Comparison of ENCODE assay signal across 1 cellular context in the genomic region with DNA sequence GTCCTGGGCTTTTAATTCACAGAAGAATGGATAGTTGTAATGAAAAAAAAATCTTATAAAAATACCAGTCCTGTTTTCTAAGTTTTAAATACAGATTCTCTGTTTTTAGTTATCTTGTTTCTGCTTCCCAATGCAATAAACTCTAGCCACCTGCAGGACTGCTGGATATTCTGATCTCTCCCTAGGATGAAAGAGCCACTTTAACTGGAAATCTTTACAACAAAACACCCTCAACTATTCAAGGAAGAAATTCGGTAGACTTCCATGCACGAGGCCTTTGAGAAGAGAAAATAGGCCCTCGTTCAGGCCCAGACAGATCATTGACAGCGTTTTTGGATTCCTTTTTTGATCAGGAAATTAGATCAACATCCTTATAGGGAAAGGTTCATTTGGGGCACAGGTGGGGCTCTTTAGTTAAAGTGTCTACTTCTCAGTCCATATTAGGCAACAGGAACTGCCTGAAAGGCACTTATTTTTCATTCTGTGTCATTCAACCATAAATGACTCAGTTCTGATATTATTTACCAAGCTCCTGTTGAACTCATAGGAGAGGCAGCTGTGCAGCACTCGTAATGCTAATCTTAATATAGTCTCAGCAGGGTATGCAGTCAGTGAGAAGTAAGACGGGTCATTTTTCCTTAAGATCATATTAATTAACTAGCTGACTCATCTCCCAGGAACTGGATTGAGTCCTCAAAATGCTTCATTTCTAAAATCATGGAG.
A peak's percentile ranks its signal among the peaks of the same experiment; 100 is the strongest.
TF ChIP-seq lines count a peak whose summit lies in the region.

No MANE protein-coding gene starts in this region.

TF ChIP-seq in HEK293, 187 proteins besides CTCF, POLR2A, EP300 and RAD21 (continued from another document and continues in another):
- no peak for TF ChIP-seq ZNF596 (tag by site-specific recombination; IDR thresholded peaks at IDR 0.05)
- TF ChIP-seq RBAK (tag by site-specific recombination; IDR thresholded peaks at IDR 0.05): 0 out of 2 replicates have a peak, but pooled peaks have one; percentile 31
- TF ChIP-seq GLIS2 (tag by site-specific recombination; IDR thresholded peaks at IDR 0.05): no peak
- TF ChIP-seq ZNF214 (tag by site-specific recombination; IDR thresholded peaks at IDR 0.05; ENCODE audit: borderline replicate concordance): no peak
- no peak for TF ChIP-seq ZNF174 (tag by site-specific recombination; IDR thresholded peaks at IDR 0.05)
- TF ChIP-seq ZNF37A (tag by site-specific recombination; IDR thresholded peaks at IDR 0.05): no peak
- TF ChIP-seq ZNF23 (tag by site-specific recombination; IDR thresholded peaks at IDR 0.05; ENCODE audit: borderline replicate concordance): no peak
- TF ChIP-seq, protein P1, sequence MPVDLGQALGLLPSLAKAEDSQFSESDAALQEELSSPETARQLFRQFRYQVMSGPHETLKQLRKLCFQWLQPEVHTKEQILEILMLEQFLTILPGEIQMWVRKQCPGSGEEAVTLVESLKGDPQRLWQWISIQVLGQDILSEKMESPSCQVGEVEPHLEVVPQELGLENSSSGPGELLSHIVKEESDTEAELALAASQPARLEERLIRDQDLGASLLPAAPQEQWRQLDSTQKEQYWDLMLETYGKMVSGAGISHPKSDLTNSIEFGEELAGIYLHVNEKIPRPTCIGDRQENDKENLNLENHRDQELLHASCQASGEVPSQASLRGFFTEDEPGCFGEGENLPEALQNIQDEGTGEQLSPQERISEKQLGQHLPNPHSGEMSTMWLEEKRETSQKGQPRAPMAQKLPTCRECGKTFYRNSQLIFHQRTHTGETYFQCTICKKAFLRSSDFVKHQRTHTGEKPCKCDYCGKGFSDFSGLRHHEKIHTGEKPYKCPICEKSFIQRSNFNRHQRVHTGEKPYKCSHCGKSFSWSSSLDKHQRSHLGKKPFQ (tag by site-specific recombination; IDR thresholded peaks at IDR 0.05): no peak
- TF ChIP-seq ZNF777 (tag by site-specific recombination; IDR thresholded peaks at IDR 0.05; ENCODE audit: borderline replicate concordance): no peak
- no peak for TF ChIP-seq YY1 (tag by site-specific recombination; IDR thresholded peaks at IDR 0.05)
- TF ChIP-seq ZNF768 (tag by site-specific recombination; IDR thresholded peaks at IDR 0.05): no peak
- TF ChIP-seq ZFP37 (tag by site-specific recombination; IDR thresholded peaks at IDR 0.05): no peak
- no peak for TF ChIP-seq SETDB1 (IDR thresholded peaks at IDR 0.05; ENCODE audit: insufficient read length, low read length)
- no peak for TF ChIP-seq ZFHX2 (tag by site-specific recombination; conservative IDR thresholded peaks at IDR 0.05)
- TF ChIP-seq, protein P2, sequence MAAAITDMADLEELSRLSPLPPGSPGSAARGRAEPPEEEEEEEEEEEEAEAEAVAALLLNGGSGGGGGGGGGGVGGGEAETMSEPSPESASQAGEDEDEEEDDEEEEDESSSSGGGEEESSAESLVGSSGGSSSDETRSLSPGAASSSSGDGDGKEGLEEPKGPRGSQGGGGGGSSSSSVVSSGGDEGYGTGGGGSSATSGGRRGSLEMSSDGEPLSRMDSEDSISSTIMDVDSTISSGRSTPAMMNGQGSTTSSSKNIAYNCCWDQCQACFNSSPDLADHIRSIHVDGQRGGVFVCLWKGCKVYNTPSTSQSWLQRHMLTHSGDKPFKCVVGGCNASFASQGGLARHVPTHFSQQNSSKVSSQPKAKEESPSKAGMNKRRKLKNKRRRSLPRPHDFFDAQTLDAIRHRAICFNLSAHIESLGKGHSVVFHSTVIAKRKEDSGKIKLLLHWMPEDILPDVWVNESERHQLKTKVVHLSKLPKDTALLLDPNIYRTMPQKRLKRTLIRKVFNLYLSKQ (tag by site-specific recombination; IDR thresholded peaks at IDR 0.05; ENCODE audit: borderline replicate concordance): no peak
- TF ChIP-seq ZNF157 (tag by site-specific recombination; IDR thresholded peaks at IDR 0.05): no peak
- no peak for TF ChIP-seq ZNF670 (tag by site-specific recombination; IDR thresholded peaks at IDR 0.05; ENCODE audit: low read depth)
- TF ChIP-seq ZNF132 (tag by site-specific recombination; IDR thresholded peaks at IDR 0.05; ENCODE audit: borderline replicate concordance): no peak
- TF ChIP-seq, protein P3, sequence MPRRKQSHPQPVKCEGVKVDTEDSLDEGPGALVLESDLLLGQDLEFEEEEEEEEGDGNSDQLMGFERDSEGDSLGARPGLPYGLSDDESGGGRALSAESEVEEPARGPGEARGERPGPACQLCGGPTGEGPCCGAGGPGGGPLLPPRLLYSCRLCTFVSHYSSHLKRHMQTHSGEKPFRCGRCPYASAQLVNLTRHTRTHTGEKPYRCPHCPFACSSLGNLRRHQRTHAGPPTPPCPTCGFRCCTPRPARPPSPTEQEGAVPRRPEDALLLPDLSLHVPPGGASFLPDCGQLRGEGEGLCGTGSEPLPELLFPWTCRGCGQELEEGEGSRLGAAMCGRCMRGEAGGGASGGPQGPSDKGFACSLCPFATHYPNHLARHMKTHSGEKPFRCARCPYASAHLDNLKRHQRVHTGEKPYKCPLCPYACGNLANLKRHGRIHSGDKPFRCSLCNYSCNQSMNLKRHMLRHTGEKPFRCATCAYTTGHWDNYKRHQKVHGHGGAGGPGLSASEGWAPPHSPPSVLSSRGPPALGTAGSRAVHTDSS (tag by site-specific recombination; IDR thresholded peaks at IDR 0.05): no peak
- TF ChIP-seq GLIS1 (tag by site-specific recombination; IDR thresholded peaks at IDR 0.05): no peak
- TF ChIP-seq ZSCAN30 (tag by site-specific recombination; IDR thresholded peaks at IDR 0.05): no peak
- peak; percentile 68 for TF ChIP-seq KLF8 (tag by site-specific recombination; IDR thresholded peaks at IDR 0.05)
- TF ChIP-seq, protein P4, sequence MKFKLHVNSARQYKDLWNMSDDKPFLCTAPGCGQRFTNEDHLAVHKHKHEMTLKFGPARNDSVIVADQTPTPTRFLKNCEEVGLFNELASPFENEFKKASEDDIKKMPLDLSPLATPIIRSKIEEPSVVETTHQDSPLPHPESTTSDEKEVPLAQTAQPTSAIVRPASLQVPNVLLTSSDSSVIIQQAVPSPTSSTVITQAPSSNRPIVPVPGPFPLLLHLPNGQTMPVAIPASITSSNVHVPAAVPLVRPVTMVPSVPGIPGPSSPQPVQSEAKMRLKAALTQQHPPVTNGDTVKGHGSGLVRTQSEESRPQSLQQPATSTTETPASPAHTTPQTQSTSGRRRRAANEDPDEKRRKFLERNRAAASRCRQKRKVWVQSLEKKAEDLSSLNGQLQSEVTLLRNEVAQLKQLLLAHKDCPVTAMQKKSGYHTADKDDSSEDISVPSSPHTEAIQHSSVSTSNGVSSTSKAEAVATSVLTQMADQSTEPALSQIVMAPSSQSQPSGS (tag by site-specific recombination; IDR thresholded peaks at IDR 0.05; ENCODE audit: low read depth): no peak
- no peak for TF ChIP-seq ZNF114 (tag by site-specific recombination; IDR thresholded peaks at IDR 0.05)
- TF ChIP-seq, protein P5, sequence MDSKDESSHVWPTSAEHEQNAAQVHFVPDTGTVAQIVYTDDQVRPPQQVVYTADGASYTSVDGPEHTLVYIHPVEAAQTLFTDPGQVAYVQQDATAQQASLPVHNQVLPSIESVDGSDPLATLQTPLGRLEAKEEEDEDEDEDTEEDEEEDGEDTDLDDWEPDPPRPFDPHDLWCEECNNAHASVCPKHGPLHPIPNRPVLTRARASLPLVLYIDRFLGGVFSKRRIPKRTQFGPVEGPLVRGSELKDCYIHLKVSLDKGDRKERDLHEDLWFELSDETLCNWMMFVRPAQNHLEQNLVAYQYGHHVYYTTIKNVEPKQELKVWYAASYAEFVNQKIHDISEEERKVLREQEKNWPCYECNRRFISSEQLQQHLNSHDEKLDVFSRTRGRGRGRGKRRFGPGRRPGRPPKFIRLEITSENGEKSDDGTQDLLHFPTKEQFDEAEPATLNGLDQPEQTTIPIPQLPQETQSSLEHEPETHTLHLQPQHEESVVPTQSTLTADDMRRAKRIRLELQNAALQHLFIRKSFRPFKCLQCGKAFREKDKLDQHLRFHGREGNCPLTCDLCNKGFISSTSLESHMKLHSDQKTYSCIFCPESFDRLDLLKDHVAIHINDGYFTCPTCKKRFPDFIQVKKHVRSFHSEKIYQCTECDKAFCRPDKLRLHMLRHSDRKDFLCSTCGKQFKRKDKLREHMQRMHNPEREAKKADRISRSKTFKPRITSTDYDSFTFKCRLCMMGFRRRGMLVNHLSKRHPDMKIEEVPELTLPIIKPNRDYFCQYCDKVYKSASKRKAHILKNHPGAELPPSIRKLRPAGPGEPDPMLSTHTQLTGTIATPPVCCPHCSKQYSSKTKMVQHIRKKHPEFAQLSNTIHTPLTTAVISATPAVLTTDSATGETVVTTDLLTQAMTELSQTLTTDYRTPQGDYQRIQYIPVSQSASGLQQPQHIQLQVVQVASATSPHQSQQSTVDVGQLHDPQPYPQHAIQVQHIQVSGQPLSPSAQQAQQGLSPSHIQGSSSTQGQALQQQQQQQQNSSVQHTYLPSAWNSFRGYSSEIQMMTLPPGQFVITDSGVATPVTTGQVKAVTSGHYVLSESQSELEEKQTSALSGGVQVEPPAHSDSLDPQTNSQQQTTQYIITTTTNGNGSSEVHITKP (tag by site-specific recombination; IDR thresholded peaks at IDR 0.05): 0 out of 2 replicates have a peak, but pooled peaks have one; percentile 18
- TF ChIP-seq, protein P6, sequence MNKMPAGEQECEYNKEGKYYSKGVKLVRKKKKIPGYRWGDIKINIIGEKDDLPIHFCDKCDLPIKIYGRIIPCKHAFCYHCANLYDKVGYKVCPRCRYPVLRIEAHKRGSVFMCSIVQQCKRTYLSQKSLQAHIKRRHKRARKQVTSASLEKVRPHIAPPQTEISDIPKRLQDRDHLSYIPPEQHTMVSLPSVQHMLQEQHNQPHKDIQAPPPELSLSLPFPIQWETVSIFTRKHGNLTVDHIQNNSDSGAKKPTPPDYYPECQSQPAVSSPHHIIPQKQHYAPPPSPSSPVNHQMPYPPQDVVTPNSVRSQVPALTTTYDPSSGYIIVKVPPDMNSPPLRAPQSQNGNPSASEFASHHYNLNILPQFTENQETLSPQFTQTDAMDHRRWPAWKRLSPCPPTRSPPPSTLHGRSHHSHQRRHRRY (tag by site-specific recombination; IDR thresholded peaks at IDR 0.05): no peak
- no peak for TF ChIP-seq ZNF830 (tag by site-specific recombination; IDR thresholded peaks at IDR 0.05; ENCODE audit: low read depth)
- TF ChIP-seq ZNF521 (tag by site-specific recombination; IDR thresholded peaks at IDR 0.05): no peak
- TF ChIP-seq BCL11B (tag by site-specific recombination; IDR thresholded peaks at IDR 0.05; ENCODE audit: low read depth): no peak
- peak; percentile 85 for TF ChIP-seq ZNF184 (tag by site-specific recombination; IDR thresholded peaks at IDR 0.05)
- no peak for TF ChIP-seq ZNF701 (tag by site-specific recombination; IDR thresholded peaks at IDR 0.05)
- no peak for TF ChIP-seq ZFP3 (tag by site-specific recombination; IDR thresholded peaks at IDR 0.05; ENCODE audit: low read depth)
- no peak for TF ChIP-seq KLF1 (tag by site-specific recombination; IDR thresholded peaks at IDR 0.05)
- TF ChIP-seq ZNF544 (tag by site-specific recombination; IDR thresholded peaks at IDR 0.05): no peak
- TF ChIP-seq, protein P7, sequence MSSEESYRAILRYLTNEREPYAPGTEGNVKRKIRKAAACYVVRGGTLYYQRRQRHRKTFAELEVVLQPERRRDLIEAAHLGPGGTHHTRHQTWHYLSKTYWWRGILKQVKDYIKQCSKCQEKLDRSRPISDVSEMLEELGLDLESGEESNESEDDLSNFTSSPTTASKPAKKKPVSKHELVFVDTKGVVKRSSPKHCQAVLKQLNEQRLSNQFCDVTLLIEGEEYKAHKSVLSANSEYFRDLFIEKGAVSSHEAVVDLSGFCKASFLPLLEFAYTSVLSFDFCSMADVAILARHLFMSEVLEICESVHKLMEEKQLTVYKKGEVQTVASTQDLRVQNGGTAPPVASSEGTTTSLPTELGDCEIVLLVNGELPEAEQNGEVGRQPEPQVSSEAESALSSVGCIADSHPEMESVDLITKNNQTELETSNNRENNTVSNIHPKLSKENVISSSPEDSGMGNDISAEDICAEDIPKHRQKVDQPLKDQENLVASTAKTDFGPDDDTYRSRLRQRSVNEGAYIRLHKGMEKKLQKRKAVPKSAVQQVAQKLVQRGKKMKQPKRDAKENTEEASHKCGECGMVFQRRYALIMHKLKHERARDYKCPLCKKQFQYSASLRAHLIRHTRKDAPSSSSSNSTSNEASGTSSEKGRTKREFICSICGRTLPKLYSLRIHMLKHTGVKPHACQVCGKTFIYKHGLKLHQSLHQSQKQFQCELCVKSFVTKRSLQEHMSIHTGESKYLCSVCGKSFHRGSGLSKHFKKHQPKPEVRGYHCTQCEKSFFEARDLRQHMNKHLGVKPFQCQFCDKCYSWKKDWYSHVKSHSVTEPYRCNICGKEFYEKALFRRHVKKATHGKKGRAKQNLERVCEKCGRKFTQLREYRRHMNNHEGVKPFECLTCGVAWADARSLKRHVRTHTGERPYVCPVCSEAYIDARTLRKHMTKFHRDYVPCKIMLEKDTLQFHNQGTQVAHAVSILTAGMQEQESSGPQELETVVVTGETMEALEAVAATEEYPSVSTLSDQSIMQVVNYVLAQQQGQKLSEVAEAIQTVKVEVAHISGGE (tag by site-specific recombination; conservative IDR thresholded peaks at IDR 0.05; ENCODE audit: low read depth): no peak
- TF ChIP-seq OVOL3 (tag by site-specific recombination; IDR thresholded peaks at IDR 0.05): no peak
- TF ChIP-seq, protein P8, sequence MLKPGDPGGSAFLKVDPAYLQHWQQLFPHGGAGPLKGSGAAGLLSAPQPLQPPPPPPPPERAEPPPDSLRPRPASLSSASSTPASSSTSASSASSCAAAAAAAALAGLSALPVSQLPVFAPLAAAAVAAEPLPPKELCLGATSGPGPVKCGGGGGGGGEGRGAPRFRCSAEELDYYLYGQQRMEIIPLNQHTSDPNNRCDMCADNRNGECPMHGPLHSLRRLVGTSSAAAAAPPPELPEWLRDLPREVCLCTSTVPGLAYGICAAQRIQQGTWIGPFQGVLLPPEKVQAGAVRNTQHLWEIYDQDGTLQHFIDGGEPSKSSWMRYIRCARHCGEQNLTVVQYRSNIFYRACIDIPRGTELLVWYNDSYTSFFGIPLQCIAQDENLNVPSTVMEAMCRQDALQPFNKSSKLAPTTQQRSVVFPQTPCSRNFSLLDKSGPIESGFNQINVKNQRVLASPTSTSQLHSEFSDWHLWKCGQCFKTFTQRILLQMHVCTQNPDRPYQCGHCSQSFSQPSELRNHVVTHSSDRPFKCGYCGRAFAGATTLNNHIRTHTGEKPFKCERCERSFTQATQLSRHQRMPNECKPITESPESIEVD (tag by site-specific recombination; IDR thresholded peaks at IDR 0.05): peak; percentile 94
- TF ChIP-seq, protein P9, sequence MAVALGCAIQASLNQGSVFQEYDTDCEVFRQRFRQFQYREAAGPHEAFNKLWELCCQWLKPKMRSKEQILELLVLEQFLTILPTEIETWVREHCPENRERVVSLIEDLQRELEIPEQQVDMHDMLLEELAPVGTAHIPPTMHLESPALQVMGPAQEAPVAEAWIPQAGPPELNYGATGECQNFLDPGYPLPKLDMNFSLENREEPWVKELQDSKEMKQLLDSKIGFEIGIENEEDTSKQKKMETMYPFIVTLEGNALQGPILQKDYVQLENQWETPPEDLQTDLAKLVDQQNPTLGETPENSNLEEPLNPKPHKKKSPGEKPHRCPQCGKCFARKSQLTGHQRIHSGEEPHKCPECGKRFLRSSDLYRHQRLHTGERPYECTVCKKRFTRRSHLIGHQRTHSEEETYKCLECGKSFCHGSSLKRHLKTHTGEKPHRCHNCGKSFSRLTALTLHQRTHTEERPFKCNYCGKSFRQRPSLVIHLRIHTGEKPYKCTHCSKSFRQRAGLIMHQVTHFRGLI (tag by site-specific recombination; IDR thresholded peaks at IDR 0.05): no peak
- TF ChIP-seq ZBTB48 (tag by site-specific recombination; IDR thresholded peaks at IDR 0.05): no peak
- TF ChIP-seq ZNF48 (tag by site-specific recombination; IDR thresholded peaks at IDR 0.05): no peak
- TF ChIP-seq HOXD13 (CRISPR knock-in tag; IDR thresholded peaks at IDR 0.05; ENCODE audit: borderline replicate concordance): no peak
- TF ChIP-seq ZNF155 (tag by site-specific recombination; IDR thresholded peaks at IDR 0.05): no peak
- no peak; the same call in 1 of the 2 replicates for TF ChIP-seq ZNF391 (tag by site-specific recombination; IDR thresholded peaks at IDR 0.05; ENCODE audit: borderline replicate concordance, low read depth)
- TF ChIP-seq ZNF10 (tag by site-specific recombination; IDR thresholded peaks at IDR 0.05): no peak
